In the genomic region with DNA sequence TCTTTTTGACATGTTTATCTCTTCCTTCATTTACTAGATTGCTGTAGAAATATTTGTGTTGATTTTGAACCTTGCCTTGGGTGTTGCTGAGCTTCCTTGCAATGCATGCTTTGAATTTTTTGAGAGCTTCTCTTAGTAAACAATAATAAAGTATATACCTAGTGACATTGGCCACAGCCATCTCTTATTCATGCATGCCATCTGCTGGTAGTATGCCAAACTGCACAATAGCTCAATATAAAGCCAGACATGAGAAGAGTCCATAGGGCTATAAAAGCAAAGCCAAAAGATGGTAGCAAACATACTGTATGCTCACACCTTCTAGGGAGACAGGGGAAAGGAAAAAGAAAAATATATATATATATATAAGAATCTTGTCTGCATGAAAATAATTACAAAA, we compare ENCODE assay signal across 8 cellular contexts. TPM values are rescaled to one million over a fixed set of nuclear protein-coding genes. Genes with fewer than 3 reads are reported as not detected.
DNase-seq lines count a peak whose midpoint lies in the region; ATAC-seq and TF ChIP-seq lines count a peak whose summit lies in the region.

No MANE protein-coding gene starts in this region.

- H3K4me3 ChIP-seq in retinal pigment epithelial cell (ENCODE audit: low read length) = no peak overlapping the region

- intact Hi-C loops in activated CD4-positive, alpha-beta T cell treated with anti-CD3 and anti-CD28 coated beads for 36 hours (cut with DNase I, micrococcal nuclease) = loop anchor here (1.0 to 2.0 kb wide), 2 partner anchors 80 to 257 kb away; no protein-coding TSS in a partner anchor

- POLR2A ChIA-PET in activated CD4-positive, alpha-beta T cell treated with anti-CD3 and anti-CD28 coated beads for 36 hours (lab: Charles Lee) = interaction anchor here (1.1 kb wide), 1 partner anchor 80 kb away, joined by 3 read pairs; no protein-coding TSS in a partner anchor

- peaks cover 1% of the 10 kb centered on the region for H3K36me3 Mint-ChIP-seq in activated CD4-positive, alpha-beta T cell treated with anti-CD3 and anti-CD28 coated beads for 36 hours (ENCODE audit: low read depth)

- TF ChIP-seq CTCF in GM13977 (IDR thresholded peaks at IDR 0.05; ENCODE audit: extremely low read depth, insufficient read depth, missing control alignments) (peak; percentile 89), retinal pigment epithelial cell (conservative IDR thresholded peaks at IDR 0.05; ENCODE audit: low read depth, low read length) (peak; percentile 79)

- no peaks in the 10 kb centered on the region for H3K27me3 Mint-ChIP-seq in activated CD4-positive, alpha-beta T cell treated with anti-CD3 and anti-CD28 coated beads for 36 hours

- CTCF ChIA-PET in activated CD4-positive, alpha-beta T cell treated with anti-CD3 and anti-CD28 coated beads for 36 hours (lab: Charles Lee) = interaction anchor here (0.6 to 5.6 kb wide), 20 partner anchors 15 to 284 kb away, joined by 3 to 72 read pairs (median 5); a partner anchor contains a TSS

- DNase-seq in Ammon's horn (ENCODE audit: low spot score) = peak; percentile 24
- peak; percentile 64 for DNase-seq in GM13977 (ENCODE audit: low spot score)
- DNase-seq in NCI-H2196 treated with DMSO at 0.1 percent for 48 hours (lab: John Stamatoyannopoulos, UW; ENCODE audit: unreplicated experiment) = peak; percentile 18
- DNase-seq in activated CD4-positive, alpha-beta T cell treated with anti-CD3 and anti-CD28 coated beads for 36 hours = peak; percentile 55
- peak; percentile 65 for DNase-seq in fibroblast of peridontal ligament (ENCODE audit: extremely low read depth)
- DNase-seq in retinal pigment epithelial cell (ENCODE audit: low read depth) = peak; percentile 15
- DNase-seq in activated CD4-positive, CD25-positive, alpha-beta regulatory T cell (lab: John Stamatoyannopoulos, UW) = no peak

- no peak overlapping the region for H3K27ac Mint-ChIP-seq in activated CD4-positive, alpha-beta T cell treated with anti-CD3 and anti-CD28 coated beads for 36 hours

- peaks cover 13% of the 10 kb centered on the region for H3K9me3 Mint-ChIP-seq in activated CD4-positive, alpha-beta T cell treated with anti-CD3 and anti-CD28 coated beads for 36 hours (ENCODE audit: low read depth)

- in situ Hi-C loops in GM13977 (cut with MboI; ENCODE audit: low pct_unique_long_range_greater_than_20kb, low sequenced_read_pairs, unreplicated experiment) = no loop called here

- ATAC-seq in activated CD4-positive, alpha-beta T cell treated with anti-CD3 and anti-CD28 coated beads for 36 hours = no peak
- no peak for ATAC-seq in HG02981 (IDR thresholded peaks at IDR 0.05; ENCODE audit: unreplicated experiment)

- no peak overlapping the region for H3K4me3 Mint-ChIP-seq in activated CD4-positive, alpha-beta T cell treated with anti-CD3 and anti-CD28 coated beads for 36 hours

- H3K4me1 Mint-ChIP-seq in activated CD4-positive, alpha-beta T cell treated with anti-CD3 and anti-CD28 coated beads for 36 hours = no peaks in the 10 kb centered on the region

RNA-seq across cellular contexts. Expression of a gene that starts 18.9 kb away (rescaled TPM):
- 1 to 10 TPM; 8.3 to 9.9 TPM for total RNA-seq in activated CD4-positive, alpha-beta T cell treated with anti-CD3 and anti-CD28 coated beads for 36 hours

RNA-seq across cellular contexts. Expression of a gene that starts 59.8 kb away (rescaled TPM):
- 1 to 10 TPM in 1 of 2 experiments, under 1 TPM in 1; 0.98 to 1.8 TPM for total RNA-seq in activated CD4-positive, alpha-beta T cell treated with anti-CD3 and anti-CD28 coated beads for 36 hours

Comparison
In these comparisons a context has a peak if more than half of its experiments do, and no peak if none do; other contexts are left out.
1. DNase-seq: peak in Ammon's horn (single experiment), GM13977 (single experiment), NCI-H2196 treated with DMSO at 0.1 percent for 48 hours (single experiment), activated CD4-positive, alpha-beta T cell treated with anti-CD3 and anti-CD28 coated beads for 36 hours (single experiment), fibroblast of peridontal ligament (single experiment) and retinal pigment epithelial cell (single experiment); none in activated CD4-positive, CD25-positive, alpha-beta regulatory T cell (0 of 4).